Comparison of ENCODE assay signal across 13 cellular contexts in the genomic region with DNA sequence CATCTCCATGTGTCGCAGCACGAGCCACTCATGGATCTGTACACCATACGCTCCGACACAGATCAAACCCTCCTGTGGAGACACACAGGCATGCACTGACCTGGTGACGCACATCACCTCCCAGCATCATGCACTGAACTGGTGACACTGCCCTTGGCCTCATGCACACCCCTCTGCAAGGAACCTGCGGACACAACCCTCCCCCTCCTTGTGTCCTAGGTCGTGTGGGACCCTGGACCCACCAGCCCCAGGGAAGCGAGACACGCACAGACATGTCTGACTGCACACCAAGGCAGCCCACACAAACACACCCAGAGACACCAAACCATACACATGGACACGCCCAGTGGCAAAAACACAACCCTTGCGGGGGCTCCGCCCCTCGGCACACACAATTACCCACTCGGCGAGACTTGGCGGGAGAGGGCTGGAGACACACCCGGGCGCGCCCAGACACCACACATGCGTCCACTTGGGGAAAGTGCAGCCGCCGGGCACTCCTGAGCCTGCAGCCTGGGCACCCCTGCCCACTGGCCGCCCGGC. TPM values are rescaled to one million over a fixed set of nuclear protein-coding genes. Genes with fewer than 3 reads are reported as not detected.
A peak's percentile ranks its signal among the peaks of the same experiment; 100 is the strongest.
DNase-seq lines count a peak whose midpoint lies in the region; TF ChIP-seq lines count a peak whose summit lies in the region.
"Had no signal": no experiment of that assay in that cellular context is flagged by ENCODE, and none has a peak within 500 bp of the region (broad histone marks: within the 10 kb centered on the region; RNA-seq: fewer than 3 reads in every experiment).

No MANE protein-coding gene starts in this region.

- peaks cover 2% of the 10 kb centered on the region for H3K36me3 Mint-ChIP-seq in activated naive CD4-positive, alpha-beta T cell treated with anti-CD3 and anti-CD28 coated beads, Interleukin-2, amount 10 ng/mL, durations not matched to agents 7 days and 5 days

- H3K27ac Mint-ChIP-seq in activated naive CD4-positive, alpha-beta T cell treated with anti-CD3 and anti-CD28 coated beads, Interleukin-2, amount 10 ng/mL, durations not matched to agents 7 days and 5 days = peak overlapping the region; percentile 63
- H3K27ac Mint-ChIP-seq: progenitor cell of endocrine pancreas had no signal

- no peak overlapping the region for H3K4me3 ChIP-seq in colonic mucosa
- H3K4me3 ChIP-seq in stomach = peak overlapping the region in 1 of 4 donors; percentile 16
- H3K4me3 ChIP-seq in esophagus muscularis mucosa = no peak overlapping the region
- peak overlapping the region in 1 of 4 donors; percentile 9 for H3K4me3 ChIP-seq in tibial nerve
- H3K4me3 ChIP-seq: gastroesophageal sphincter, upper lobe of right lung had no signal

- H3K36me3 ChIP-seq in colonic mucosa (no peaks in the 10 kb centered on the region), stomach (no peaks in the 10 kb centered on the region), esophagus muscularis mucosa (no peaks in the 10 kb centered on the region), tibial nerve (no peaks in the 10 kb centered on the region)
- H3K36me3 ChIP-seq: gastroesophageal sphincter, upper lobe of right lung had no signal

- CTCF ChIA-PET in activated naive CD4-positive, alpha-beta T cell treated with anti-CD3 and anti-CD28 coated beads, Interleukin-2, amount 10 ng/mL, durations not matched to agents 7 days and 5 days (lab: Charles Lee) = interaction anchor here (11.0 kb wide), 1 partner anchor 17 kb away, joined by 162 read pairs; no protein-coding TSS in a partner anchor

- H3K4me3 Mint-ChIP-seq in activated naive CD4-positive, alpha-beta T cell treated with anti-CD3 and anti-CD28 coated beads, Interleukin-2, amount 10 ng/mL, durations not matched to agents 7 days and 5 days = no peak overlapping the region

- no peaks in the 10 kb centered on the region for H3K9me3 Mint-ChIP-seq in activated naive CD4-positive, alpha-beta T cell treated with anti-CD3 and anti-CD28 coated beads, Interleukin-2, amount 10 ng/mL, durations not matched to agents 7 days and 5 days

- peaks cover 20% of the 10 kb centered on the region for H3K4me1 ChIP-seq in colonic mucosa
- peaks cover 25 to 74% (median 35%) of the 10 kb centered on the region in 4 donors for H3K4me1 ChIP-seq in stomach
- peaks cover 8 to 43% (median 29%) of the 10 kb centered on the region in 4 donors for H3K4me1 ChIP-seq in esophagus muscularis mucosa
- H3K4me1 ChIP-seq in tibial nerve = peaks cover 0 to 32% (median 28%) of the 10 kb centered on the region in 4 donors

- TF ChIP-seq EP300 in stomach (IDR thresholded peaks at IDR 0.05) = no peak
- TF ChIP-seq EP300 in esophagus muscularis mucosa (IDR thresholded peaks at IDR 0.05) = no peak
- TF ChIP-seq EP300 in tibial nerve (IDR thresholded peaks at IDR 0.05) = no peak

- H3K27ac ChIP-seq in colonic mucosa = no peak overlapping the region
- H3K27ac ChIP-seq in stomach = peak overlapping the region in 3 of 5 donors; percentile 18 to 34 (median 27)
- no peak overlapping the region for H3K27ac ChIP-seq in esophagus muscularis mucosa (replicated peaks in 1 of 4)
- peak overlapping the region in 1 of 4 donors; percentile 78 for H3K27ac ChIP-seq in tibial nerve
- H3K27ac ChIP-seq: gastroesophageal sphincter, upper lobe of right lung had no signal

- TF ChIP-seq POLR2A in stomach (IDR thresholded peaks at IDR 0.05) (no peak), esophagus muscularis mucosa (IDR thresholded peaks at IDR 0.05; ENCODE audit: low read depth) (no peak), tibial nerve (IDR thresholded peaks at IDR 0.05) (no peak)

- H3K4me1 Mint-ChIP-seq in activated naive CD4-positive, alpha-beta T cell treated with anti-CD3 and anti-CD28 coated beads, Interleukin-2, amount 10 ng/mL, durations not matched to agents 7 days and 5 days = peaks cover 70% of the 10 kb centered on the region

- H3K9ac ChIP-seq in colonic mucosa (ENCODE audit: low read depth in 2 of 2, low read length in 2 of 2) = peak overlapping the region in 1 of 2 donors; percentile 67

- intact Hi-C loops in colonic mucosa (cut with DNase I) (no loop called here), stomach (cut with DNase I; ENCODE audit: low total_unique reads) (loop anchor here (5.0 kb wide), 1 partner anchor 35 kb away; no protein-coding TSS in a partner anchor), esophagus muscularis mucosa (cut with DNase I) (no loop called here)

- H3K9me3 ChIP-seq in colonic mucosa (no peaks in the 10 kb centered on the region), stomach (no peaks in the 10 kb centered on the region), esophagus muscularis mucosa (no peaks in the 10 kb centered on the region), tibial nerve (no peaks in the 10 kb centered on the region)
- H3K9me3 ChIP-seq: gastroesophageal sphincter, upper lobe of right lung had no signal

- no peaks in the 10 kb centered on the region for H3K27me3 Mint-ChIP-seq in activated naive CD4-positive, alpha-beta T cell treated with anti-CD3 and anti-CD28 coated beads, Interleukin-2, amount 10 ng/mL, durations not matched to agents 7 days and 5 days

- peak; percentile 32 for DNase-seq in activated naive CD4-positive, alpha-beta T cell treated with anti-CD3 and anti-CD28 coated beads, Interleukin-2, amount 10 ng/mL, durations not matched to agents 7 days and 5 days
- no peak for DNase-seq in activated naive CD4-positive, alpha-beta T cell (lab: John Stamatoyannopoulos, UW)
- DNase-seq in OCI-M1 (lab: John Stamatoyannopoulos, UW) (peak; percentile 56), colonic mucosa (peak; percentile 85), stomach (peak; percentile 65), esophagus muscularis mucosa (ENCODE audit: extremely low spot score) (no peak), hypothalamus (lab: John Stamatoyannopoulos, UW) (no peak), tibial nerve (ENCODE audit: low spot score in 2 of 2) (no peak)
- DNase-seq: NCI-H2081, Right ventricle myocardium superior, upper lobe of right lung had no signal

- WGBS in stomach, 5 donors = 34 to 72% (median 44%) methylated on average over 13 to 24 of the region's 24 CpGs
- 82% methylated on average over 12 of the region's 24 CpGs for WGBS in esophagus muscularis mucosa
- WGBS in tibial nerve, 2 donors = 80% methylated on average over 22 to 24 of the region's 24 CpGs

- H3K27me3 ChIP-seq in colonic mucosa = no peaks in the 10 kb centered on the region
- peaks cover 0 to 54% (median 0%) of the 10 kb centered on the region in 3 donors for H3K27me3 ChIP-seq in stomach
- H3K27me3 ChIP-seq in esophagus muscularis mucosa = peaks cover 0 to 63% (median 0%) of the 10 kb centered on the region in 4 donors
- no peaks in the 10 kb centered on the region for H3K27me3 ChIP-seq in tibial nerve

- TF ChIP-seq CTCF in colonic mucosa (IDR thresholded peaks at IDR 0.05) (no peak), stomach (IDR thresholded peaks at IDR 0.05) (no peak), esophagus muscularis mucosa (IDR thresholded peaks at IDR 0.05) (no peak), tibial nerve (IDR thresholded peaks at IDR 0.05) (no peak)

RNA-seq across cellular contexts. Expression of a gene that starts 2.0 kb away (rescaled TPM):
- total RNA-seq in colonic mucosa (10 to 100 TPM; 25.4 to 60.9 TPM), stomach (100 to 1,000 TPM in 1 of 5 donors, 10 to 100 TPM in 3, 1 to 10 TPM in 1; 3.1 to 222 (median 32.7) TPM), esophagus muscularis mucosa (1 to 10 TPM; 1.7 to 6.7 (median 1.9) TPM), tibial nerve (10 to 100 TPM in 1 of 4 donors, 1 to 10 TPM in 3; 4.6 to 18.3 (median 6.8) TPM)
- polyA plus RNA-seq in stomach = 10 to 100 TPM in 1 of 3 donors, 1 to 10 TPM in 2; 7.6 to 22.4 (median 8.6) TPM

RNA-seq across cellular contexts. Expression of a gene that starts 19.5 kb away (rescaled TPM):
- 1 to 10 TPM; 3.3 to 3.9 TPM for total RNA-seq in colonic mucosa
- under 1 TPM in 1 of 5 donors, not detected in 4; 0.43 TPM for total RNA-seq in stomach
- 1 to 10 TPM in 2 of 3 donors, under 1 TPM in 1; 0.61 to 3.9 (median 2.6) TPM for polyA plus RNA-seq in stomach
- total RNA-seq in esophagus muscularis mucosa = 10 to 100 TPM in 1 of 4 donors, 1 to 10 TPM in 3; 2.8 to 12.0 (median 8.2) TPM
- 1 to 10 TPM in 1 of 4 donors, under 1 TPM in 3; 0.39 to 2.1 (median 0.53) TPM for total RNA-seq in tibial nerve
- total RNA-seq: progenitor cell of endocrine pancreas had no signal

RNA-seq across cellular contexts. Expression of a gene that starts 28.0 kb away (rescaled TPM):
- total RNA-seq in colonic mucosa = 10 to 100 TPM; 30.1 to 66.6 TPM
- 10 to 100 TPM in 3 of 5 donors, 1 to 10 TPM in 2; 3.5 to 59.4 (median 11.3) TPM for total RNA-seq in stomach
- 10 to 100 TPM; 11.8 to 27.9 (median 22.1) TPM for polyA plus RNA-seq in stomach
- 10 to 100 TPM in 3 of 4 donors, 1 to 10 TPM in 1; 7.5 to 25.6 (median 22.3) TPM for total RNA-seq in esophagus muscularis mucosa
- total RNA-seq in tibial nerve = 10 to 100 TPM; 14.6 to 49.8 (median 28.0) TPM

RNA-seq across cellular contexts. Expression of a gene that starts 44.4 kb away (rescaled TPM):
- 1 to 10 TPM; 6.5 to 7.3 TPM for total RNA-seq in colonic mucosa
- total RNA-seq in stomach = 10 to 100 TPM in 2 of 5 donors, 1 to 10 TPM in 2, not detected in 1; 4.2 to 46.6 (median 7.8) TPM
- polyA plus RNA-seq in stomach = 1 to 10 TPM in 2 of 3 donors, under 1 TPM in 1; 0.61 to 2.2 (median 1.3) TPM
- 10 to 100 TPM in 1 of 4 donors, 1 to 10 TPM in 3; 6.4 to 11.5 (median 7.5) TPM for total RNA-seq in esophagus muscularis mucosa
- 10 to 100 TPM in 2 of 4 donors, 1 to 10 TPM in 2; 4.2 to 12.3 (median 10.4) TPM for total RNA-seq in tibial nerve

Comparison
In these comparisons a context has a peak if more than half of its experiments do, and no peak if none do; other contexts are left out.
1. DNase-seq: peak in activated naive CD4-positive, alpha-beta T cell treated with anti-CD3 and anti-CD28 coated beads, Interleukin-2, amount 10 ng/mL, durations not matched to agents 7 days and 5 days (single experiment), OCI-M1 (single experiment), colonic mucosa (single experiment) and stomach (single experiment); none in activated naive CD4-positive, alpha-beta T cell (0 of 4), esophagus muscularis mucosa (single experiment), hypothalamus (0 of 51) and tibial nerve (0 of 2).
2. H3K27ac ChIP-seq: peak in stomach (3 of 5); none in colonic mucosa (single experiment) and esophagus muscularis mucosa (0 of 4).